33 cellular contexts compared by ENCODE assay signal in the genomic region with DNA sequence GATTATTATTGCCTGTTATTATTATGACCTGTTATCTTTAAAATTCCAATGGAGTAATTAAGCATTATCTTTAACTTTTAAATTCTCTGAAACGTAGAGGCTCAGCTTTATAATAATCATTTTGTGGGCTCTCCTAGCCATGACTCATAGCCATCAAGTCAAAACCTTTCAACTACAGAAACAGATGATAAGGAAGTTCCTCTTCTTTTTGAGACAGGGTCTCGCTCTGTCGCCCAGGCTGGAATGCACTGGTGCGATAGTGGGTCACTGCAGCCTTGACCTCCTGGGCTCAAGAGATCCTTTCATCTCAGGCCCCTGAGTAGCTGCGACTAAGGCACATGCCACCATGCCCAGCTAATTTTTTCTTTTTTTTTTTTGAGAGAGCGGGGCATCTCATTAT. TPM values are rescaled to one million over a fixed set of nuclear protein-coding genes. Genes with fewer than 3 reads are reported as not detected.
A peak's percentile ranks its signal among the peaks of the same experiment; 100 is the strongest.
DNase-seq lines count a peak whose midpoint lies in the region; ATAC-seq, FAIRE-seq and TF ChIP-seq lines count a peak whose summit lies in the region.
"Had no signal": no experiment of that assay in that cellular context is flagged by ENCODE, and none has a peak within 500 bp of the region (broad histone marks: within the 10 kb centered on the region; RNA-seq: fewer than 3 reads in every experiment).

No MANE protein-coding gene starts in this region.

- no peak for TF ChIP-seq EP300 in K562 (IDR thresholded peaks at IDR 0.05; ENCODE audit: low read length)

- WGBS in K562 (ENCODE audit: insufficient coverage, low coverage, missing lambda C conversion rate): 19% methylated on average over 6 of the region's 6 CpGs
- WGBS in heart right ventricle, 2 donors: 85 to 89% methylated on average over 6 of the region's 6 CpGs
- 76 to 77% methylated on average over 6 of the region's 6 CpGs for WGBS in testis, 2 donors

- H3K36me3 ChIP-seq in Karpas-422 (ENCODE audit: insufficient read depth, low read length) (no peaks in the 10 kb centered on the region), K562 (ENCODE audit: control insufficient read depth, insufficient read depth, low read length) (peaks cover 7% of the 10 kb centered on the region; the same call in 1 of the 3 replicates), heart right ventricle (peaks cover 0 to 16% (median 0%) of the 10 kb centered on the region in 9 donors), testis (ENCODE audit: low read depth, missing control alignments) (no peaks in the 10 kb centered on the region)
- H3K36me3 ChIP-seq: esophagus muscularis mucosa, MG63, prostate gland, uterus had no signal

- no peaks in the 10 kb centered on the region for H3K27me3 Mint-ChIP-seq in activated naive CD8-positive, alpha-beta T cell treated with anti-CD3 and anti-CD28 coated beads, Interleukin-2, amount 50 U/mL, for 24 hours
- H3K27me3 Mint-ChIP-seq in activated naive CD8-positive, alpha-beta T cell treated with anti-CD3 and anti-CD28 coated beads for 36 hours: no peaks in the 10 kb centered on the region
- H3K27me3 Mint-ChIP-seq: activated CD4-positive, alpha-beta T cell treated with anti-CD3 and anti-CD28 coated beads for 36 hours had no signal

- peaks cover 47% of the 10 kb centered on the region for H3K4me1 ChIP-seq in Karpas-422 (ENCODE audit: low read length)
- H3K4me1 ChIP-seq in K562 (replicated peaks in 1 of 2; ENCODE audit: control insufficient read depth in 2 of 2, insufficient read depth in 2 of 2, low read length in 2 of 2): peaks cover 4 to 9% of the 10 kb centered on the region in 2 experiments; a peak in 4 of 5 replicates
- H3K4me1 ChIP-seq in heart right ventricle: no peaks in the 10 kb centered on the region
- no peaks in the 10 kb centered on the region for H3K4me1 ChIP-seq in testis
- H3K4me1 ChIP-seq: esophagus muscularis mucosa, prostate gland, uterus had no signal

- no peak for ATAC-seq in activated naive CD8-positive, alpha-beta T cell treated with anti-CD3 and anti-CD28 coated beads, Interleukin-2, amount 50 U/mL, for 24 hours
- ATAC-seq in K562 (peak; percentile 66), heart right ventricle (no peak), GM21717 (IDR thresholded peaks at IDR 0.05; ENCODE audit: unreplicated experiment) (no peak), GM19324 (IDR thresholded peaks at IDR 0.05; ENCODE audit: low FRiP score, unreplicated experiment) (no peak)
- ATAC-seq: activated CD4-positive, alpha-beta T cell treated with anti-CD3 and anti-CD28 coated beads for 36 hours; foreskin keratinocyte; left lobe of liver; sciatic nerve had no signal

- POLR2A ChIA-PET in K562 (lab: Yijun Ruan, JAX): no interaction called here

- H3K79me2 ChIP-seq in Karpas-422 (ENCODE audit: low read length): no peaks in the 10 kb centered on the region
- H3K79me2 ChIP-seq in K562 (ENCODE audit: control insufficient read depth, insufficient read depth, low read length): no peaks in the 10 kb centered on the region

- H2AFZ ChIP-seq in Karpas-422 (ENCODE audit: low read length): no peak overlapping the region
- H2AFZ ChIP-seq in K562 (ENCODE audit: low read depth, low read length): no peak overlapping the region
- H2AFZ ChIP-seq: GM23248 had no signal

- H3K4me2 ChIP-seq in Karpas-422 (ENCODE audit: low read depth, low read length, poor library complexity, severe bottlenecking): no peak overlapping the region
- no peak overlapping the region for H3K4me2 ChIP-seq in K562 (ENCODE audit: insufficient read depth, low read length)

- peaks cover 12% of the 10 kb centered on the region for H3K36me3 Mint-ChIP-seq in activated naive CD8-positive, alpha-beta T cell treated with anti-CD3 and anti-CD28 coated beads, Interleukin-2, amount 50 U/mL, for 24 hours (ENCODE audit: low read depth)
- H3K36me3 Mint-ChIP-seq in activated naive CD8-positive, alpha-beta T cell treated with anti-CD3 and anti-CD28 coated beads for 36 hours: peaks cover 4% of the 10 kb centered on the region

- H3K27me3 ChIP-seq in Karpas-422 (ENCODE audit: low read length) (no peaks in the 10 kb centered on the region), K562 (ENCODE audit: control insufficient read depth in 2 of 2, insufficient read depth in 2 of 2, low read length in 2 of 2) (no peaks in the 10 kb centered on the region), heart right ventricle (no peaks in the 10 kb centered on the region), testis (no peaks in the 10 kb centered on the region)
- H3K27me3 ChIP-seq: esophagus muscularis mucosa, foreskin keratinocyte, MG63, uterus had no signal

- no peaks in the 10 kb centered on the region for H3K9me3 ChIP-seq in Karpas-422 (ENCODE audit: low read length)
- H3K9me3 ChIP-seq in K562 (replicated peaks; ENCODE audit: control insufficient read depth, insufficient read depth, low read depth, low read length): no peaks in the 10 kb centered on the region
- H3K9me3 ChIP-seq in heart right ventricle: no peaks in the 10 kb centered on the region
- no peaks in the 10 kb centered on the region for H3K9me3 ChIP-seq in testis
- H3K9me3 ChIP-seq: esophagus muscularis mucosa, MG63, prostate gland, uterus had no signal

- TF ChIP-seq POLR2A in K562 (conservative IDR thresholded peaks at IDR 0.05) (no peak), testis (IDR thresholded peaks at IDR 0.05) (no peak)

- in situ Hi-C loops in K562 (cut with MboI): no loop called here

- H3K4me1 Mint-ChIP-seq in activated naive CD8-positive, alpha-beta T cell treated with anti-CD3 and anti-CD28 coated beads, Interleukin-2, amount 50 U/mL, for 24 hours: peaks cover 30% of the 10 kb centered on the region
- H3K4me1 Mint-ChIP-seq in activated naive CD8-positive, alpha-beta T cell treated with anti-CD3 and anti-CD28 coated beads for 36 hours: peaks cover 5% of the 10 kb centered on the region

- H3K9me3 Mint-ChIP-seq in activated naive CD8-positive, alpha-beta T cell treated with anti-CD3 and anti-CD28 coated beads, Interleukin-2, amount 50 U/mL, for 24 hours: no peaks in the 10 kb centered on the region
- no peaks in the 10 kb centered on the region for H3K9me3 Mint-ChIP-seq in activated naive CD8-positive, alpha-beta T cell treated with anti-CD3 and anti-CD28 coated beads for 36 hours

- H3K9ac ChIP-seq in Karpas-422 (ENCODE audit: low read length): no peak overlapping the region
- H3K9ac ChIP-seq in K562 (ENCODE audit: insufficient read depth in 1 of 2, low read depth in 2 of 2, low read length in 2 of 2): no peak overlapping the region
- H3K9ac ChIP-seq: GM23248 had no signal

- DNase-seq in activated naive CD8-positive, alpha-beta T cell treated with anti-CD3 and anti-CD28 coated beads, Interleukin-2, amount 50 U/mL, for 24 hours: no peak
- no peak for DNase-seq in activated naive CD8-positive, alpha-beta T cell treated with anti-CD3 and anti-CD28 coated beads for 36 hours
- DNase-seq in Karpas-422 (peak; percentile 40), K562 (ENCODE audit: extremely low read depth in 1 of 4, low spot score in 3 of 4) (peak in 1 of 4 experiments; percentile 49), heart right ventricle (no peak), testis (no peak)
- DNase-seq: activated CD4-positive, alpha-beta T cell treated with anti-CD3 and anti-CD28 coated beads for 36 hours; activated gamma-delta T cell; activated T-cell treated with anti-CD3 and anti-CD28 coated beads, Interleukin-2, amount 50 U/mL, for 1 hour; AML-193; dermis blood vessel endothelial cell; DMS53; foreskin keratinocyte; GDM1; GM23248; hippocampal formation; MG63; NCI-H1436 treated with DMSO at 0.1 percent for 48 hours; NCI-H446; NCI-H774; stimulated activated CD4-positive, alpha-beta T cell treated with anti-CD3 and anti-CD28 coated beads, Interleukin-12 subunit alpha, Interleukin-12 subunit beta, amount 100 ng/mL, for 4 hours; stimulated activated CD4-positive, alpha-beta T cell treated with anti-CD3 and anti-CD28 coated beads, Interleukin-4, amount 100 ng/mL, for 4 hours; stimulated activated naive CD4-positive, alpha-beta T cell; uterus had no signal

- TF ChIP-seq RAD21 in K562 (CRISPR knock-in tag; conservative IDR thresholded peaks at IDR 0.05 in 1 of 2, IDR thresholded peaks at IDR 0.05 in 1 of 2): no peak

- BruUV-seq in K562 (replicated peaks; lab: Mats Ljungman, UMichigan): no TSS peak

- H3K27ac ChIP-seq in Karpas-422 (ENCODE audit: low read length): no peak overlapping the region
- H3K27ac ChIP-seq in K562 (ENCODE audit: extremely low read depth, low read depth, low read length): no peak overlapping the region
- no peak overlapping the region for H3K27ac ChIP-seq in heart right ventricle
- no peak overlapping the region for H3K27ac ChIP-seq in testis
- H3K27ac ChIP-seq: esophagus muscularis mucosa, foreskin keratinocyte, GM23248, prostate gland, uterus had no signal

- peak overlapping the region; percentile 46 for H3K27ac Mint-ChIP-seq in activated naive CD8-positive, alpha-beta T cell treated with anti-CD3 and anti-CD28 coated beads, Interleukin-2, amount 50 U/mL, for 24 hours
- H3K27ac Mint-ChIP-seq in activated naive CD8-positive, alpha-beta T cell treated with anti-CD3 and anti-CD28 coated beads for 36 hours: no peak overlapping the region
- H3K27ac Mint-ChIP-seq: activated CD4-positive, alpha-beta T cell treated with anti-CD3 and anti-CD28 coated beads for 36 hours had no signal

- no peaks in the 10 kb centered on the region for H3K9me1 ChIP-seq in K562 (ENCODE audit: control insufficient read depth, insufficient read depth, low read length)

- no peaks in the 10 kb centered on the region for H4K20me1 ChIP-seq in Karpas-422 (ENCODE audit: insufficient read depth, low read depth, low read length)
- H4K20me1 ChIP-seq in K562 (replicated peaks; ENCODE audit: control insufficient read depth, insufficient read depth, low read length): no peaks in the 10 kb centered on the region

- H3K9me2 ChIP-seq in Karpas-422 (replicated peaks; ENCODE audit: insufficient read depth, low read length): no peaks in the 10 kb centered on the region

- peak; percentile 44 for FAIRE-seq in K562 (lab: Jason Lieb, UNC)
- FAIRE-seq: A204.1 had no signal

- H3K4me3 ChIP-seq in Karpas-422 (ENCODE audit: low read length) (no peak overlapping the region), K562 (no peak overlapping the region), heart right ventricle (no peak overlapping the region), testis (no peak overlapping the region)
- H3K4me3 ChIP-seq: esophagus muscularis mucosa, GM23248, MG63, prostate gland, uterus had no signal

- TF ChIP-seq CTCF in K562 (IDR thresholded peaks at IDR 0.05 in 2 of 3, conservative IDR thresholded peaks at IDR 0.05 in 1 of 3; ENCODE audit: insufficient read depth in 2 of 3, low read depth in 1 of 3, low read length in 3 of 3): no peak
- TF ChIP-seq CTCF in heart right ventricle (IDR thresholded peaks at IDR 0.05): no peak
- TF ChIP-seq CTCF in testis (IDR thresholded peaks at IDR 0.05): no peak

- no peak overlapping the region for H3K4me3 Mint-ChIP-seq in activated naive CD8-positive, alpha-beta T cell treated with anti-CD3 and anti-CD28 coated beads, Interleukin-2, amount 50 U/mL, for 24 hours
- no peak overlapping the region for H3K4me3 Mint-ChIP-seq in activated naive CD8-positive, alpha-beta T cell treated with anti-CD3 and anti-CD28 coated beads for 36 hours
- H3K4me3 Mint-ChIP-seq: activated CD4-positive, alpha-beta T cell treated with anti-CD3 and anti-CD28 coated beads for 36 hours had no signal

- CTCF ChIA-PET in K562 (lab: Yijun Ruan, JAX; ENCODE audit: low intra/inter-chr PET ratio): no interaction called here

- intact Hi-C loops in K562 (cut with micrococcal nuclease) (loop anchor here (10.0 kb wide), 1 partner anchor 712 kb away; no protein-coding TSS in a partner anchor), heart right ventricle (cut with DNase I) (no loop called here), testis (cut with DNase I; ENCODE audit: low total_unique reads) (no loop called here)

RNA-seq across cellular contexts. Expression of a gene that starts 43.5 kb away (rescaled TPM):
- 10 to 100 TPM; 24.3 to 27.6 TPM for total RNA-seq in activated naive CD8-positive, alpha-beta T cell treated with anti-CD3 and anti-CD28 coated beads for 36 hours
- total RNA-seq in Karpas-422 (2014; rRNA removed; shearing (Covaris generic); ENCODE audit: low replicate concordance): 3.2 and 41.1 TPM in 2 replicates
- total RNA-seq in K562 (2011; cell fraction: chromatin; rRNA removed; ENCODE audit: low replicate concordance): 25.6 and 109 TPM in 2 replicates
- 14.0 and 21.6 TPM in 2 replicates for total RNA-seq in K562 (2011; cell fraction: nucleolus; rRNA removed)
- total RNA-seq in K562 (2011; cell fraction: nucleoplasm; rRNA removed): 40.7 and 66.0 TPM in 2 replicates
- total RNA-seq in K562 (2014; rRNA removed): 48.5 and 54.5 TPM in 2 replicates
- 88.3 and 95.1 TPM in 2 replicates for total RNA-seq in K562 (2014; rRNA removed; fragmentation: Illumina TruSeq; extraction: Trizol)
- total RNA-seq in K562 (2015; rRNA removed; fragmentation: Illumina TruSeq; extraction: Trizol): 57.4 and 63.9 TPM in 2 replicates
- total RNA-seq in K562 (2021): 77.4 and 84.2 TPM in 2 replicates
- polyA plus RNA-seq in K562 (2011; rRNA removed): 65.1 and 75.1 TPM in 2 replicates
- 30.2 and 34.3 TPM in 2 replicates for polyA plus RNA-seq in K562 (2011; cell fraction: cytosol; rRNA removed)
- polyA plus RNA-seq in K562 (2011; cell fraction: nucleus; rRNA removed): 43.7 and 65.6 TPM in 2 replicates
- polyA plus RNA-seq in K562 (2012): 29.8 and 31.0 TPM in 2 replicates
- polyA plus RNA-seq in K562 (2014; fragmentation: Illumina TruSeq; extraction: Trizol): 51.0 and 62.8 TPM in 2 replicates
- 10 to 100 TPM; 13.0 to 15.9 TPM for polyA plus RNA-seq in K562 (2014; fragmentation: Nextera tagmentation; extraction: Ambion mirVana)
- polyA plus RNA-seq in K562 (2014; rRNA removed): 35.1 and 35.8 TPM in 2 replicates
- 171 and 184 TPM in 2 replicates for polyA minus RNA-seq in K562 (2011; rRNA and poly(A)+ RNA removed)
- 58.6 and 74.0 TPM in 2 replicates for polyA minus RNA-seq in K562 (2011; cell fraction: cytosol; rRNA and poly(A)+ RNA removed)
- polyA minus RNA-seq in K562 (2011; cell fraction: nucleus; rRNA and poly(A)+ RNA removed): 45.9 and 102 TPM in 2 replicates
- total RNA-seq in heart right ventricle: 10 to 100 TPM in 3 of 10 donors, 1 to 10 TPM in 7; 4.8 to 11.4 (median 8.0) TPM
- 1 to 10 TPM; 1.7 to 2.9 TPM for polyA plus RNA-seq in heart right ventricle
- 10 to 100 TPM; 20.0 to 26.2 TPM for total RNA-seq in testis
- polyA plus RNA-seq in testis (ENCODE audit: insufficient read depth, low read depth, low replicate concordance): 5.8 TPM

RNA-seq across cellular contexts. Expression of a gene that starts 43.5 kb away (rescaled TPM):
- total RNA-seq in activated naive CD8-positive, alpha-beta T cell treated with anti-CD3 and anti-CD28 coated beads for 36 hours: 1 to 10 TPM; 8.6 to 9.3 TPM
- 3.6 and 4.6 TPM in 2 replicates for total RNA-seq in Karpas-422 (2014; rRNA removed; shearing (Covaris generic); ENCODE audit: low replicate concordance)
- total RNA-seq in K562 (2011; cell fraction: chromatin; rRNA removed; ENCODE audit: low replicate concordance): 8.9 and 19.2 TPM in 2 replicates
- total RNA-seq in K562 (2011; cell fraction: nucleolus; rRNA removed): 13.0 and 15.4 TPM in 2 replicates
- 25.2 and 40.2 TPM in 2 replicates for total RNA-seq in K562 (2011; cell fraction: nucleoplasm; rRNA removed)
- total RNA-seq in K562 (2014; rRNA removed): 19.3 and 24.3 TPM in 2 replicates
- 20.2 and 21.2 TPM in 2 replicates for total RNA-seq in K562 (2014; rRNA removed; fragmentation: Illumina TruSeq; extraction: Trizol)
- 17.0 and 17.7 TPM in 2 replicates for total RNA-seq in K562 (2015; rRNA removed; fragmentation: Illumina TruSeq; extraction: Trizol)
- 16.4 and 18.1 TPM in 2 replicates for total RNA-seq in K562 (2021)
- 34.6 and 35.8 TPM in 2 replicates for polyA plus RNA-seq in K562 (2011; rRNA removed)
- polyA plus RNA-seq in K562 (2011; cell fraction: cytosol; rRNA removed): 20.1 and 32.3 TPM in 2 replicates
- polyA plus RNA-seq in K562 (2011; cell fraction: nucleus; rRNA removed): 6.9 and 13.9 TPM in 2 replicates
- polyA plus RNA-seq in K562 (2012): 12.9 and 16.2 TPM in 2 replicates
- 18.1 and 22.1 TPM in 2 replicates for polyA plus RNA-seq in K562 (2014; fragmentation: Illumina TruSeq; extraction: Trizol)
- 1 to 10 TPM; 4.2 to 6.3 TPM for polyA plus RNA-seq in K562 (2014; fragmentation: Nextera tagmentation; extraction: Ambion mirVana)
- polyA plus RNA-seq in K562 (2014; rRNA removed): 11.6 and 19.6 TPM in 2 replicates
- 35.7 and 47.7 TPM in 2 replicates for polyA minus RNA-seq in K562 (2011; rRNA and poly(A)+ RNA removed)
- polyA minus RNA-seq in K562 (2011; cell fraction: cytosol; rRNA and poly(A)+ RNA removed): 13.3 and 26.9 TPM in 2 replicates
- polyA minus RNA-seq in K562 (2011; cell fraction: nucleus; rRNA and poly(A)+ RNA removed): 6.7 and 10.4 TPM in 2 replicates
- total RNA-seq in heart right ventricle: 1 to 10 TPM; 3.3 to 9.1 (median 4.9) TPM
- polyA plus RNA-seq in heart right ventricle: 1 to 10 TPM; 5.3 to 7.6 TPM
- total RNA-seq in testis: 10 to 100 TPM; 41.4 to 45.8 TPM
- polyA plus RNA-seq in testis (ENCODE audit: insufficient read depth, low read depth, low replicate concordance): 25.8 TPM

RNA-seq across cellular contexts. Expression of a gene that starts 55.4 kb away (rescaled TPM):
- total RNA-seq in activated naive CD8-positive, alpha-beta T cell treated with anti-CD3 and anti-CD28 coated beads for 36 hours: under 1 TPM in 1 of 2 experiments, not detected in 1; 0.32 TPM
- total RNA-seq in Karpas-422 (2014; rRNA removed; shearing (Covaris generic); ENCODE audit: low replicate concordance): not detected in 2 replicates
- total RNA-seq in K562 (2011; cell fraction: chromatin; rRNA removed; ENCODE audit: low replicate concordance): 0.40 TPM in 1 of 2 replicates, not detected in the other
- total RNA-seq in K562 (2011; cell fraction: nucleolus; rRNA removed): not detected in 2 replicates
- not detected in 2 replicates for total RNA-seq in K562 (2011; cell fraction: nucleoplasm; rRNA removed)
- not detected in 2 replicates for total RNA-seq in K562 (2014; rRNA removed)
- 0.06 and 0.29 TPM in 2 replicates for total RNA-seq in K562 (2014; rRNA removed; fragmentation: Illumina TruSeq; extraction: Trizol)
- total RNA-seq in K562 (2015; rRNA removed; fragmentation: Illumina TruSeq; extraction: Trizol): not detected in 2 replicates
- not detected in 2 replicates for total RNA-seq in K562 (2021)
- not detected in 2 replicates for polyA plus RNA-seq in K562 (2011; rRNA removed)
- not detected in 2 replicates for polyA plus RNA-seq in K562 (2011; cell fraction: cytosol; rRNA removed)
- 0.04 TPM in 1 of 2 replicates, not detected in the other for polyA plus RNA-seq in K562 (2011; cell fraction: nucleus; rRNA removed)
- 0.07 and 0.25 TPM in 2 replicates for polyA plus RNA-seq in K562 (2012)
- polyA plus RNA-seq in K562 (2014; fragmentation: Illumina TruSeq; extraction: Trizol): 0.06 and 0.08 TPM in 2 replicates
- under 1 TPM; 0.17 to 0.21 TPM for polyA plus RNA-seq in K562 (2014; fragmentation: Nextera tagmentation; extraction: Ambion mirVana)
- polyA plus RNA-seq in K562 (2014; rRNA removed): not detected in 2 replicates
- not detected in 2 replicates for polyA minus RNA-seq in K562 (2011; rRNA and poly(A)+ RNA removed)
- polyA minus RNA-seq in K562 (2011; cell fraction: cytosol; rRNA and poly(A)+ RNA removed): not detected in 2 replicates
- polyA minus RNA-seq in K562 (2011; cell fraction: nucleus; rRNA and poly(A)+ RNA removed): not detected in 2 replicates
- total RNA-seq in heart right ventricle: under 1 TPM in 1 of 10 donors, not detected in 9; 0.59 TPM
- polyA plus RNA-seq in heart right ventricle: not detected
- 1 to 10 TPM; 4.3 to 5.5 TPM for total RNA-seq in testis
- polyA plus RNA-seq in testis (ENCODE audit: insufficient read depth, low read depth, low replicate concordance): 7.1 TPM
- total RNA-seq: activated CD4-positive, alpha-beta T cell treated with anti-CD3 and anti-CD28 coated beads for 36 hours; activated CD8-positive, alpha-beta memory T cell treated with anti-CD3 and anti-CD28 coated beads for 36 hours; esophagus muscularis mucosa; foreskin keratinocyte; GM23248; sciatic nerve; temporal lobe had no signal
- polyA plus RNA-seq: foreskin keratinocyte, GM23248 had no signal
